21 cellular contexts compared by ENCODE assay signal in genomic region chr6:19983374-19983773, GRCh38.
"Had no signal": no experiment of that assay in that cellular context is flagged by ENCODE, and none has a peak within 500 bp of the region (broad histone marks: within the 10 kb centered on the region; RNA-seq: fewer than 3 reads in every experiment).

No MANE protein-coding gene starts in this region.

- H3K27ac ChIP-seq: SJSA1, SK-N-MC had no signal

- H3K36me3 ChIP-seq: MG63, SJSA1 had no signal

- H3K9me3 ChIP-seq: MG63, SJSA1 had no signal

- H3K4me1 ChIP-seq: SJSA1 had no signal

- H3K4me3 ChIP-seq: MG63, SJSA1, SK-N-MC had no signal

- H3K27me3 ChIP-seq: MG63, SJSA1 had no signal

- DNase-seq: Karpas-422, KG1, MG63, NCI-H1092, NCI-H1105 treated with DMSO at 0.1 percent for 48 hours, NCI-H1417 treated with DMSO at 0.1 percent for 48 hours, NCI-H146, NCI-H1694 treated with DMSO at 0.1 percent for 48 hours, NCI-H1930, NCI-H2081, NCI-H2107, NCI-H226, NCI-H446, NCI-H510A, NCI-H524 treated with DMSO at 0.1 percent for 48 hours, NCI-H774, Right ventricle myocardium superior, RPMI8226, SIG-M5 had no signal
